Comparison of ENCODE assay signal across 8 cellular contexts in genomic region chr2:231711677-231712461, GRCh38. TPM values are rescaled to one million over a fixed set of nuclear protein-coding genes. Genes with fewer than 3 reads are reported as not detected.
DNase-seq lines count a peak whose midpoint lies in the region; ATAC-seq and TF ChIP-seq lines count a peak whose summit lies in the region.

No MANE protein-coding gene starts in this region.

- H3K4me1 Mint-ChIP-seq in MCF 10A (ENCODE audit: insufficient read depth, unreplicated experiment) (peaks cover 31% of the 10 kb centered on the region), mesothelial cell of epicardium (peaks cover 27% of the 10 kb centered on the region)

- peaks cover 0 to 29% (median 25%) of the 10 kb centered on the region in 9 donors for H3K36me3 ChIP-seq in heart left ventricle
- peaks cover 0 to 15% of the 10 kb centered on the region in 2 donors for H3K36me3 ChIP-seq in vagina

- H3K4me1 ChIP-seq in heart left ventricle (peaks cover 6 to 68% (median 48%) of the 10 kb centered on the region in 12 donors), vagina (peaks cover 38% of the 10 kb centered on the region)

- 39 to 52% (median 45%) methylated on average over 8 to 9 of the region's 9 CpGs for WGBS in heart left ventricle, 4 donors

- H3K4me3 ChIP-seq in heart left ventricle: peak overlapping the region in 11 of 12 donors; percentile 63 to 99 (median 97)
- H3K4me3 ChIP-seq in vagina: peak overlapping the region; percentile 82 to 100

- no peaks in the 10 kb centered on the region for H3K9me3 ChIP-seq in heart left ventricle
- no peaks in the 10 kb centered on the region for H3K9me3 ChIP-seq in vagina

- TF ChIP-seq POLR2A in heart left ventricle (IDR thresholded peaks at IDR 0.05) (no peak), vagina (IDR thresholded peaks at IDR 0.05) (no peak)

- peaks cover 56% of the 10 kb centered on the region for H3K36me3 Mint-ChIP-seq in MCF 10A (ENCODE audit: insufficient read depth, unreplicated experiment)
- H3K36me3 Mint-ChIP-seq in mesothelial cell of epicardium: peaks cover 16% of the 10 kb centered on the region

- ATAC-seq in heart left ventricle: no peak

- CTCF ChIA-PET in MCF 10A (lab: Yijun Ruan, JAX): interaction anchor here (0.9 to 8.5 kb wide), 7 partner anchors 29 to 100 kb away, joined by 3 to 352 read pairs (median 39); no protein-coding TSS in a partner anchor

- intact Hi-C loops in heart left ventricle (cut with DNase I): loop anchor here in 1 of 10 donors (2.0 kb wide), 1 partner anchor 107 kb away; no protein-coding TSS in a partner anchor
- intact Hi-C loops in cardiac septum (cut with DNase I): loop anchor here (10.0 kb wide), 1 partner anchor 197 kb away; no protein-coding TSS in a partner anchor
- intact Hi-C loops in MCF 10A (cut with micrococcal nuclease): loop anchor here (5.0 kb wide), 1 partner anchor 70 kb away; the partner anchor contains the start of gene PDE6D
- intact Hi-C loops in vagina (cut with DNase I): loop anchor here (2.0 kb wide), 1 partner anchor 37 kb away; no protein-coding TSS in a partner anchor

- H3K4me3 Mint-ChIP-seq in MCF 10A (ENCODE audit: unreplicated experiment) (peak overlapping the region; percentile 79), mesothelial cell of epicardium (peak overlapping the region; percentile 88)

- DNase-seq in heart left ventricle (peak in 1 of 5 donors; percentile 48), cardiac septum (ENCODE audit: low spot score) (no peak), MCF 10A (ENCODE audit: unreplicated experiment) (no peak), mesothelial cell of epicardium (ENCODE audit: low spot score in 2 of 2, unreplicated experiment in 2 of 2) (no peak), vagina (ENCODE audit: extremely low spot score in 2 of 2) (no peak), HuH-7 (ENCODE audit: low spot score) (no peak), SK-N-DZ (ENCODE audit: low spot score) (no peak)
- DNase-seq in activated CD4-positive, CD25-positive, alpha-beta regulatory T cell treated with anti-CD3 and anti-CD28 coated beads, Interleukin-2, amount 50 U/mL, for 72 hours: no peak

- H3K27ac ChIP-seq in heart left ventricle (peak overlapping the region in 11 of 12 donors; percentile 94 to 100 (median 99)), vagina (peak overlapping the region; percentile 100)

- TF ChIP-seq CTCF in heart left ventricle (IDR thresholded peaks at IDR 0.05) (no peak), MCF 10A (IDR thresholded peaks at IDR 0.05; ENCODE audit: unreplicated experiment) (no peak), mesothelial cell of epicardium (IDR thresholded peaks at IDR 0.05; ENCODE audit: unreplicated experiment) (no peak), vagina (IDR thresholded peaks at IDR 0.05) (no peak)

- H3K27me3 Mint-ChIP-seq in MCF 10A (ENCODE audit: insufficient read depth, unreplicated experiment) (no peaks in the 10 kb centered on the region), mesothelial cell of epicardium (ENCODE audit: low read depth) (peaks cover 1% of the 10 kb centered on the region)

- no peaks in the 10 kb centered on the region for H3K9me3 Mint-ChIP-seq in MCF 10A (ENCODE audit: unreplicated experiment)
- no peaks in the 10 kb centered on the region for H3K9me3 Mint-ChIP-seq in mesothelial cell of epicardium

- H3K27ac Mint-ChIP-seq in MCF 10A (ENCODE audit: low read depth, unreplicated experiment) (peak overlapping the region; percentile 91), mesothelial cell of epicardium (peak overlapping the region; percentile 91)

- H3K27me3 ChIP-seq in heart left ventricle (no peaks in the 10 kb centered on the region), vagina (no peaks in the 10 kb centered on the region)

- POLR2A ChIA-PET in MCF 10A (lab: Yijun Ruan, JAX): interaction anchor here (0.6 to 5.2 kb wide), 9 partner anchors 10 to 99 kb away, joined by 3 to 33 read pairs (median 5); no protein-coding TSS in a partner anchor

- no TSS peak for BruUV-seq in MCF 10A (replicated peaks; lab: Mats Ljungman, UMichigan)

RNA-seq across cellular contexts. Expression of gene PTMA, which starts 3.5 kb away (rescaled TPM):
- total RNA-seq in heart left ventricle: 100 to 1,000 TPM; 143 to 409 (median 200) TPM
- polyA plus RNA-seq in heart left ventricle: 100 to 1,000 TPM; 403 to 707 TPM
- total RNA-seq in cardiac septum: 256 TPM
- total RNA-seq in MCF 10A (2022): 501 and 713 TPM in 2 replicates
- 1,098 to 1,149 TPM (median 1,136 TPM) in 3 replicates for total RNA-seq in mesothelial cell of epicardium
- total RNA-seq in vagina: 536 TPM
- 2,656 and 2,739 TPM in 2 replicates for polyA plus RNA-seq in SK-N-DZ (2014; cell fraction: cytosol; rRNA removed)
- polyA plus RNA-seq in SK-N-DZ (2014; cell fraction: nucleus; rRNA removed): 1,394 and 1,766 TPM in 2 replicates
